8 cellular contexts compared by ENCODE assay signal in the genomic region with DNA sequence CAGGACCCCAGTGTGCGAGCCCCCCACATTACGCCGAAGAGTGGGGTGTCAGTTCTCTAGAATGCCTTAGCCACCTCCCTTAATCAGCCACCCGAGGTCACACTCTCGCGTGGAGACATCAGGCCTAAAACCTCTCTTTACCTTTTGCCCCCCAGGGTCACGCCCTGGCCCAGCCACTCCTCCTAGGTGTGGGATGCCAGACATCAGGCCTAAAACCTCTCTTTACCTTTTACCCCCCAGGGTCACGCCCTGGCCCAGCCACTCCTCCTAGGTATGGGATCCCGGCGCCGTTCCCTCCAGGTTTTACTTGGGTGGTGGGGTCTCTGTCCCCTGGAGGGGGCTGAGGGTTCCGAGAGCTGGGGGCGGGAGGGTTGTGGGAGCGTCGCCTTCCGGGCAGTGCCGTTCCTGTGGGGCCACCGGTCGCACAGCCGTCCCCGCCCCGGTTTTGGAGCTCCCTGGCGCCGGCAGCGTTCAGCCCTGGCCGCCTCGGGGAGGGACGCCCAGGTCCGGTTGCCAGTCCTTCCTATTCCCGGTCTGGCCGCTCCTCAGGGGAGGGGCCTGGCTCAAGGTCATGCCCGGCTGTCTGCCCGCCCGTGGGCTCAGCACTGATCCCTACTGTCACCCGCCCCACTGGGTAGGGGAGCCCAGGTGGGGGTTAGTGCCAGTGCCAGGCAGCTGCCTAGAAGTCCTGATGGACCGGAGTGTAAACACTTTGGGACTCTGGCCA. TPM values are rescaled to one million over a fixed set of nuclear protein-coding genes. Genes with fewer than 3 reads are reported as not detected.
A peak's percentile ranks its signal among the peaks of the same experiment; 100 is the strongest.
DNase-seq lines count a peak whose midpoint lies in the region; ATAC-seq and TF ChIP-seq lines count a peak whose summit lies in the region.

No MANE protein-coding gene starts in this region.

- peak; percentile 40 for DNase-seq in GM10266 (ENCODE audit: extremely low spot score)
- no peak for DNase-seq in activated CD4-positive, alpha-beta memory T cell treated with anti-CD3 and anti-CD28 coated beads, Interleukin-2, amount 10 ng/mL, durations not matched to agents 7 days and 5 days
- DNase-seq in fibroblast of pulmonary artery (ENCODE audit: low read depth) = peak; percentile 15
- DNase-seq in natural killer cell treated with Interleukin-12 subunit alpha and Interleukin-12 subunit beta and Interleukin-15 and Interleukin-18, amount 100 ng/mL, for 72 hours (ENCODE audit: low spot score) = no peak
- no peak for DNase-seq in middle frontal gyrus (ENCODE audit: extremely low spot score, low spot score)
- DNase-seq in stimulated activated CD4-positive, alpha-beta T cell treated with anti-CD3 and anti-CD28 coated beads, Interleukin-4, amount 100 ng/mL, for 1 hour = no peak
- no peak for DNase-seq in NOMO-1 (lab: John Stamatoyannopoulos, UW; ENCODE audit: unreplicated experiment in 2 of 2)

- peaks cover 11% of the 10 kb centered on the region for H3K4me1 Mint-ChIP-seq in activated CD4-positive, alpha-beta memory T cell treated with anti-CD3 and anti-CD28 coated beads, Interleukin-2, amount 10 ng/mL, durations not matched to agents 7 days and 5 days
- peaks cover 8 to 15% of the 10 kb centered on the region in 2 donors for H3K4me1 Mint-ChIP-seq in natural killer cell treated with Interleukin-12 subunit alpha and Interleukin-12 subunit beta and Interleukin-15 and Interleukin-18, amount 100 ng/mL, for 72 hours (ENCODE audit: low read depth in 2 of 2)

- H3K36me3 Mint-ChIP-seq in activated CD4-positive, alpha-beta memory T cell treated with anti-CD3 and anti-CD28 coated beads, Interleukin-2, amount 10 ng/mL, durations not matched to agents 7 days and 5 days (ENCODE audit: low read depth) = peaks cover 5% of the 10 kb centered on the region
- H3K36me3 Mint-ChIP-seq in natural killer cell treated with Interleukin-12 subunit alpha and Interleukin-12 subunit beta and Interleukin-15 and Interleukin-18, amount 100 ng/mL, for 72 hours = no peaks in the 10 kb centered on the region

- H3K9me3 Mint-ChIP-seq in activated CD4-positive, alpha-beta memory T cell treated with anti-CD3 and anti-CD28 coated beads, Interleukin-2, amount 10 ng/mL, durations not matched to agents 7 days and 5 days = no peaks in the 10 kb centered on the region
- no peaks in the 10 kb centered on the region for H3K9me3 Mint-ChIP-seq in natural killer cell treated with Interleukin-12 subunit alpha and Interleukin-12 subunit beta and Interleukin-15 and Interleukin-18, amount 100 ng/mL, for 72 hours

- TF ChIP-seq CTCF in GM10266 (IDR thresholded peaks at IDR 0.05; ENCODE audit: control insufficient read depth, insufficient read depth, low read depth, missing control alignments) (no peak), fibroblast of pulmonary artery (IDR thresholded peaks at IDR 0.05; ENCODE audit: low read length, missing control alignments) (no peak)

- POLR2A ChIA-PET in activated CD4-positive, alpha-beta memory T cell treated with anti-CD3 and anti-CD28 coated beads, Interleukin-2, amount 10 ng/mL, durations not matched to agents 7 days and 5 days (lab: Charles Lee) = interaction anchor here (1.0 kb wide), 1 partner anchor 28 kb away, joined by 3 read pairs; no protein-coding TSS in a partner anchor

- H3K27me3 Mint-ChIP-seq in activated CD4-positive, alpha-beta memory T cell treated with anti-CD3 and anti-CD28 coated beads, Interleukin-2, amount 10 ng/mL, durations not matched to agents 7 days and 5 days = peaks cover 7% of the 10 kb centered on the region
- no peaks in the 10 kb centered on the region for H3K27me3 Mint-ChIP-seq in natural killer cell treated with Interleukin-12 subunit alpha and Interleukin-12 subunit beta and Interleukin-15 and Interleukin-18, amount 100 ng/mL, for 72 hours

- peak overlapping the region; percentile 44 for H3K27ac Mint-ChIP-seq in activated CD4-positive, alpha-beta memory T cell treated with anti-CD3 and anti-CD28 coated beads, Interleukin-2, amount 10 ng/mL, durations not matched to agents 7 days and 5 days
- peak overlapping the region in 1 of 2 donors; percentile 72 for H3K27ac Mint-ChIP-seq in natural killer cell treated with Interleukin-12 subunit alpha and Interleukin-12 subunit beta and Interleukin-15 and Interleukin-18, amount 100 ng/mL, for 72 hours

- H3K4me3 Mint-ChIP-seq in activated CD4-positive, alpha-beta memory T cell treated with anti-CD3 and anti-CD28 coated beads, Interleukin-2, amount 10 ng/mL, durations not matched to agents 7 days and 5 days = peak overlapping the region; percentile 83
- H3K4me3 Mint-ChIP-seq in natural killer cell treated with Interleukin-12 subunit alpha and Interleukin-12 subunit beta and Interleukin-15 and Interleukin-18, amount 100 ng/mL, for 72 hours = peak overlapping the region; percentile 85

- CTCF ChIA-PET in activated CD4-positive, alpha-beta memory T cell treated with anti-CD3 and anti-CD28 coated beads, Interleukin-2, amount 10 ng/mL, durations not matched to agents 7 days and 5 days (lab: Charles Lee) = interaction anchor here (1.2 kb wide), 1 partner anchor 45 kb away, joined by 4 read pairs; no protein-coding TSS in a partner anchor

- peak overlapping the region; percentile 91 for H3K4me3 ChIP-seq in fibroblast of pulmonary artery (replicated peaks; ENCODE audit: low read depth, low read length)

- ATAC-seq in HG02973 (IDR thresholded peaks at IDR 0.05; ENCODE audit: unreplicated experiment) = peak; percentile 24
- peak in 1 of 2 donors; percentile 37 for ATAC-seq in natural killer cell treated with Interleukin-12 subunit alpha and Interleukin-12 subunit beta and Interleukin-15 and Interleukin-18, amount 100 ng/mL, for 72 hours

RNA-seq across cellular contexts. Expression of a gene that starts 0.9 kb away (rescaled TPM):
- 10 to 100 TPM; 28.1 to 31.4 TPM for total RNA-seq in activated CD4-positive, alpha-beta memory T cell treated with anti-CD3 and anti-CD28 coated beads, Interleukin-2, amount 10 ng/mL, durations not matched to agents 7 days and 5 days
- total RNA-seq in natural killer cell treated with Interleukin-12 subunit alpha and Interleukin-12 subunit beta and Interleukin-15 and Interleukin-18, amount 100 ng/mL, for 72 hours = 10 to 100 TPM; 41.8 to 71.7 TPM

Comparison
In these comparisons a context has a peak if more than half of its experiments do, and no peak if none do; other contexts are left out.
1. DNase-seq: peak in GM10266 (single experiment) and fibroblast of pulmonary artery (single experiment); none in activated CD4-positive, alpha-beta memory T cell treated with anti-CD3 and anti-CD28 coated beads, Interleukin-2, amount 10 ng/mL, durations not matched to agents 7 days and 5 days (single experiment), natural killer cell treated with Interleukin-12 subunit alpha and Interleukin-12 subunit beta and Interleukin-15 and Interleukin-18, amount 100 ng/mL, for 72 hours (single experiment), middle frontal gyrus (single experiment), stimulated activated CD4-positive, alpha-beta T cell treated with anti-CD3 and anti-CD28 coated beads, Interleukin-4, amount 100 ng/mL, for 1 hour (single experiment) and NOMO-1 (0 of 2).